In the genomic region with DNA sequence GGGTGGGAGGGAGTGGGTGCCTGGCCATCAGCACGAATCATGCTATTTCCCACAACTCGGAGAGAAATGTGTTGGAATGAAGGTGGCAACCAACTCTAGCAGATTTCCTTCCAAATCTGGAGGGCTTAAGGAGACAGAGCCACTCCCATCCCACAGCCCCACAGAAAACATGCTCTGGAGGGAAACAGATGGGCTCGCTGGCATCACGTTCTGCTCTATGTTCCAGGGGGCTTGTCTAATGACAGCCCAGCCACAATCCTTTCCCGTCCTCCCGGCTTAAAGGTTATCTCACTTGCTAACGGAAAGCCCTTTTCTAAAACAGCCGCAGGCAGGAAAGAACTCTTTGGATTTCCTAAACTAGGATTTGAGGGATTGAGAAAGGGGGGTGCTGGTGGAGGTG, we compare ENCODE assay signal across 22 cellular contexts.
"Had no signal": no experiment of that assay in that cellular context is flagged by ENCODE, and none has a peak within 500 bp of the region (broad histone marks: within the 10 kb centered on the region; RNA-seq: fewer than 3 reads in every experiment).

No MANE protein-coding gene starts in this region.

- H3K27ac ChIP-seq: left lung, ovary, psoas muscle, sigmoid colon, stomach, thyroid gland had no signal

- H3K27ac Mint-ChIP-seq: effector memory CD8-positive, alpha-beta T cell; nephron progenitor cell; stimulated activated effector memory CD8-positive, alpha-beta T cell treated with anti-CD3 and anti-CD28 coated beads, Interleukin-12 subunit alpha, Interleukin-12 subunit beta, amount 100 ng/mL, for 72 hours had no signal

- H3K9me3 ChIP-seq: ovary, thyroid gland had no signal

- H3K36me3 Mint-ChIP-seq: stimulated activated effector memory CD8-positive, alpha-beta T cell treated with anti-CD3 and anti-CD28 coated beads, Interleukin-12 subunit alpha, Interleukin-12 subunit beta, amount 100 ng/mL, for 72 hours had no signal

- H3K4me1 ChIP-seq: left lung, psoas muscle, stomach, thyroid gland had no signal

- DNase-seq: cortex of kidney; effector memory CD8-positive, alpha-beta T cell; erythroblast; left cardiac atrium; left lung; mammary epithelial cell; mesendoderm; naive thymus-derived CD8-positive, alpha-beta T cell; nephron progenitor cell; occipital lobe; ovary; posterior cingulate gyrus; psoas muscle; right cardiac atrium; sigmoid colon; stimulated activated CD4-positive, alpha-beta T cell treated with anti-CD3 and anti-CD28 coated beads, Interleukin-2, amount 100 ng/mL, for 24 hours; stimulated activated CD4-positive, alpha-beta T cell treated with anti-CD3 and anti-CD28 coated beads, Interleukin-4, amount 100 ng/mL, for 24 hours; stimulated activated naive CD4-positive, alpha-beta T cell treated with Interleukin-2 at 50 U/mL for 16 hours; stomach; thyroid gland; trophoblast cell had no signal

- H3K36me3 ChIP-seq: left lung, ovary, sigmoid colon, stomach, thyroid gland had no signal

- H3K4me1 Mint-ChIP-seq: stimulated activated effector memory CD8-positive, alpha-beta T cell treated with anti-CD3 and anti-CD28 coated beads, Interleukin-12 subunit alpha, Interleukin-12 subunit beta, amount 100 ng/mL, for 72 hours had no signal

- H3K27me3 ChIP-seq: ovary, stomach, thyroid gland had no signal

- H3K27me3 Mint-ChIP-seq: naive thymus-derived CD8-positive, alpha-beta T cell had no signal

- H3K4me3 ChIP-seq: left lung, ovary, psoas muscle, sigmoid colon, stomach, thyroid gland had no signal

- H3K4me3 Mint-ChIP-seq: effector memory CD8-positive, alpha-beta T cell; naive thymus-derived CD8-positive, alpha-beta T cell; nephron progenitor cell; stimulated activated effector memory CD8-positive, alpha-beta T cell treated with anti-CD3 and anti-CD28 coated beads, Interleukin-12 subunit alpha, Interleukin-12 subunit beta, amount 100 ng/mL, for 72 hours had no signal
